Comparison of ENCODE assay signal across 10 cellular contexts in the genomic region with DNA sequence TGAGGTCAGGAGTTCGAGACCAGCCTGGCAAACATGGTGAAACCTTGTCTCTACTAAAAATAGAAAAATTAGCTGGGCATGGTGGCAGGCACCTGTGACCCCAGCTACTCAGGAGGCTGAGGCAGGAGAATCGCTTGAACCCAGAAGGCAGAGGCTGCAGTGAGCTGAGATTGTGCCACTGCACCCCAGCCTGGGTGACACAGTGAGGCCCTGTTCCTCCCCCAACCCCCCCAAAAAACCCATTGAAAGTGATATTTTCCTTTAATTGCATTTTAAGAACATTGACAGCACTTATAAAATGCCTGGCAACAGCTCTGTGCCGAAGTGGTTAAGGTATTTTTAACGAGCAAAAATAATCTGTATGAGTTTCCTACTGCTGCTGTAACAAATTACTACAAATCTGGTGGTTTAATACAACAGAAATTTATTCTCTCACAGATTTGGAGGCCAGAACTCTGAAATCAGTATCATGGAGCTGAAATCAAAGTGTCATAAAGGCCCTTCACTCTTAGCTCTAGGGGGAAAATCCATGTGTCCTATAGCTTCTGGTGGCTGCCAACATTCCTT. TPM values are rescaled to one million over a fixed set of nuclear protein-coding genes. Genes with fewer than 3 reads are reported as not detected.
"Had no signal": no experiment of that assay in that cellular context is flagged by ENCODE, and none has a peak within 500 bp of the region (broad histone marks: within the 10 kb centered on the region; RNA-seq: fewer than 3 reads in every experiment).

No MANE protein-coding gene starts in this region.

RNA-seq across cellular contexts. Expression of gene GABRR3, which starts 24.1 kb away (rescaled TPM):
- total RNA-seq: stomach, subcutaneous adipose tissue, suprapubic skin, thoracic aorta, tibial nerve, transverse colon, upper lobe of left lung, upper lobe of right lung, uterus, vagina had no signal
- polyA plus RNA-seq: stomach had no signal
